Comparison of ENCODE assay signal across 6 cellular contexts in the genomic region with DNA sequence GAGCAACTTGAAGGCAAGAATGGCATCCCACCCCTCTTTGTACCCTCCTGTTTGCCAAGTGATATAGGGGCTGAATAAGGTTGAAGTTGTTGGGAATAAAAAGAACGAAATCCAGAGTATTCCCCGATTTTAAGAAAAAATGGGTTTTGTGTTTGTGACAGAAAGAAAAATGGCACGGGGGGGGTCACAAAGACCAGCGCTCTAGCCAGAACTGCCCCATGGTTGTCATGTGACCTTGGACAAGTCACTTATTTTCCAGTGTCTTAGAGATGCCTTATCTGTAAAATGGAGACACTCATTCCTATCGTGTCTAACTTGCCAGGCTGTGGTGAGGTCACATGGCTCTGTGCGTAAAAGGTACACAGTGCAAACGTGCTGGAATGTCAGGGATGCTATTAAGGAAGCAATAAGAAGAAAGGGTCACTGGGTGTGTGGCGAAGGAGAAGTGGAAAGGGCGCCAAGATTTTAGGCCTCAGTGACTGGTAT. TPM values are rescaled to one million over a fixed set of nuclear protein-coding genes. Genes with fewer than 3 reads are reported as not detected.
DNase-seq lines count a peak whose midpoint lies in the region; ATAC-seq, FAIRE-seq and TF ChIP-seq lines count a peak whose summit lies in the region.

No MANE protein-coding gene starts in this region.

- peak overlapping the region; percentile 87 for H3K4me2 ChIP-seq in keratinocyte (ENCODE audit: control insufficient read depth, extremely low read depth, insufficient read depth, low read depth, low read length)

- H3K36me3 Mint-ChIP-seq in Caco-2 (ENCODE audit: insufficient read depth, unreplicated experiment): peaks cover 59% of the 10 kb centered on the region
- no peaks in the 10 kb centered on the region for H3K36me3 Mint-ChIP-seq in T-cell

- H3K27ac ChIP-seq in keratinocyte (ENCODE audit: control insufficient read depth, insufficient read depth, low read length): peak overlapping the region; percentile 99

- H3K4me3 ChIP-seq in Caco-2 (ENCODE audit: low read depth, low read length) (peak overlapping the region; percentile 57), keratinocyte (ENCODE audit: control insufficient read depth in 2 of 3, extremely low read depth in 1 of 3, insufficient read depth in 2 of 3, low read depth in 1 of 3, low read length in 3 of 3) (peak overlapping the region; percentile 50 to 97 (median 76))

- peaks cover 7% of the 10 kb centered on the region for H4K20me1 ChIP-seq in keratinocyte (ENCODE audit: control insufficient read depth, extremely low read depth, insufficient read depth, low read length)

- ATAC-seq in T-cell (replicated peaks in 1 of 4) (no peak), GM18498 (IDR thresholded peaks at IDR 0.05; ENCODE audit: unreplicated experiment) (no peak)

- no TSS peak for BruUV-seq in Caco-2 (replicated peaks; lab: Mats Ljungman, UMichigan)

- DNase-seq in Caco-2: peak; percentile 82 to 93
- no peak for DNase-seq in T-cell
- DNase-seq in keratinocyte (ENCODE audit: low read depth, low spot score): no peak
- DNase-seq in GM10248 (ENCODE audit: extremely low spot score): no peak
- no peak for DNase-seq in NCI-H1105 (lab: John Stamatoyannopoulos, UW)

- FAIRE-seq in keratinocyte (lab: Jason Lieb, UNC): no peak

- POLR2A ChIA-PET in Caco-2 (lab: Charles Lee): interaction anchor here (0.6 to 7.0 kb wide), 5 partner anchors 10 to 30 kb away, joined by 3 to 279 read pairs (median 52); partner anchors contain the start of genes ACBD4 and HEXIM2
- POLR2A ChIA-PET in T-cell (lab: Charles Lee): interaction anchor here (0.6 to 4.3 kb wide), 3 partner anchors 14 to 87 kb away, joined by 3 to 45 read pairs (median 4); partner anchors contain the start of gene HEXIM2 (in 1 of the 2)
- POLR2A ChIA-PET in GM10248 (lab: Yijun Ruan, JAX): interaction anchor here (6.4 kb wide), 1 partner anchor 13 kb away, joined by 332 read pairs; the partner anchor contains the start of gene HEXIM2

- H3K4me3 Mint-ChIP-seq in Caco-2 (ENCODE audit: unreplicated experiment): peak overlapping the region; percentile 99
- peak overlapping the region; percentile 93 to 100 (median 97) for H3K4me3 Mint-ChIP-seq in T-cell

- H3K27me3 ChIP-seq in Caco-2 (replicated peaks; ENCODE audit: control insufficient read depth, insufficient read depth, low read length) (no peaks in the 10 kb centered on the region), keratinocyte (ENCODE audit: control insufficient read depth, extremely low read depth, insufficient read depth, low read length) (no peaks in the 10 kb centered on the region)

- H3K4me1 Mint-ChIP-seq in Caco-2 (ENCODE audit: low read depth, unreplicated experiment) (peaks cover 12% of the 10 kb centered on the region), T-cell (peaks cover 56 to 71% (median 59%) of the 10 kb centered on the region in 3 donors)

- H3K4me1 ChIP-seq in Caco-2 (peaks cover 14% of the 10 kb centered on the region), keratinocyte (ENCODE audit: control insufficient read depth, extremely low read depth, insufficient read depth, low read length) (peaks cover 37% of the 10 kb centered on the region)

- H3K27ac Mint-ChIP-seq in Caco-2 (ENCODE audit: unreplicated experiment) (peak overlapping the region; percentile 94), T-cell (peak overlapping the region; percentile 99 to 100)

- H3K9me3 Mint-ChIP-seq in Caco-2 (ENCODE audit: unreplicated experiment) (no peaks in the 10 kb centered on the region), T-cell (no peaks in the 10 kb centered on the region)

- CTCF ChIA-PET in Caco-2 (lab: Charles Lee) (interaction anchor here (0.8 to 8.2 kb wide), 5 partner anchors 10 to 51 kb away, joined by 4 to 230 read pairs (median 5); partner anchors contain the start of genes ACBD4 and HEXIM2), T-cell (lab: Charles Lee) (interaction anchor here in 1 of 2 donors (0.8 kb wide), 1 partner anchor 11 kb away, joined by 3 read pairs; the partner anchor contains the start of gene ACBD4), GM10248 (lab: Yijun Ruan, JAX) (interaction anchor here (3.5 to 11.1 kb wide), 3 partner anchors 12 to 51 kb away, joined by 16 to 190 read pairs (median 100); partner anchors contain the start of genes ACBD4 and PLCD3)

- H3K36me3 ChIP-seq in Caco-2 (ENCODE audit: control insufficient read depth, insufficient read depth, low read length): no peaks in the 10 kb centered on the region
- H3K36me3 ChIP-seq in keratinocyte (ENCODE audit: control insufficient read depth in 2 of 2, extremely low read depth in 1 of 2, insufficient read depth in 2 of 2, low read length in 2 of 2): no peaks in the 10 kb centered on the region

- peak overlapping the region; percentile 94 for H3K9ac ChIP-seq in keratinocyte (ENCODE audit: control insufficient read depth, extremely low read depth, insufficient read depth, low read length)

- intact Hi-C loops in Caco-2 (cut with micrococcal nuclease; ENCODE audit: unreplicated experiment): loop anchor here (5.0 kb wide), 1 partner anchor 226 kb away; no protein-coding TSS in a partner anchor

- peaks cover 33% of the 10 kb centered on the region for H3K79me2 ChIP-seq in keratinocyte (ENCODE audit: control insufficient read depth, insufficient read depth, low read length)

- H3K9me3 ChIP-seq in Caco-2 (no peaks in the 10 kb centered on the region), keratinocyte (ENCODE audit: control insufficient read depth, low read depth, low read length) (no peaks in the 10 kb centered on the region)

- H2AFZ ChIP-seq in keratinocyte (ENCODE audit: control insufficient read depth, low read length): peak overlapping the region; percentile 94

- H3K9me1 ChIP-seq in keratinocyte (ENCODE audit: control insufficient read depth, extremely low read depth, insufficient read depth, low read length): no peaks in the 10 kb centered on the region

- dilution Hi-C loops in keratinocyte (cut with MboI; ENCODE audit: extremely low pct_ligation_motif_present, low sequenced_read_pairs): no loop called here

- H3K27me3 Mint-ChIP-seq in Caco-2 (ENCODE audit: insufficient read depth, unreplicated experiment) (peaks cover 4% of the 10 kb centered on the region), T-cell (peaks cover 0 to 2% of the 10 kb centered on the region in 2 donors)

- no peak for TF ChIP-seq CTCF in Caco-2 (IDR thresholded peaks at IDR 0.05; ENCODE audit: insufficient read depth in 1 of 2, low read depth in 1 of 2, low read length in 1 of 2, severe bottlenecking in 1 of 2, unreplicated experiment in 1 of 2)
- TF ChIP-seq CTCF in keratinocyte (optimal IDR thresholded peaks at IDR 0.05 in 1 of 3, IDR thresholded peaks at IDR 0.05 in 1 of 3, conservative IDR thresholded peaks at IDR 0.05 in 1 of 3; ENCODE audit: extremely low read depth in 1 of 3, insufficient read depth in 2 of 3, low read length in 3 of 3): no peak
- no peak for TF ChIP-seq CTCF in GM10248 (IDR thresholded peaks at IDR 0.05; ENCODE audit: control extremely low read depth, extremely low read depth, low read depth, missing control alignments)

RNA-seq across cellular contexts. Expression of gene HEXIM1, which starts 1.6 kb away (rescaled TPM):
- total RNA-seq in Caco-2 (2022) (71.0 and 78.0 TPM in 2 replicates), T-cell (10 to 100 TPM; 32.3 to 55.9 (median 34.5) TPM)
- 15.3 to 22.2 TPM (median 19.9 TPM) in 3 replicates for polyA plus RNA-seq in keratinocyte
- 17.4 TPM for polyA plus RNA-seq in keratinocyte (2011; ENCODE audit: low read depth)
- 13.2 and 16.9 TPM in 2 replicates for polyA plus RNA-seq in keratinocyte (2011; cell fraction: cytosol; rRNA removed)
- 55.2 and 57.6 TPM in 2 replicates for polyA plus RNA-seq in keratinocyte (2011; cell fraction: nucleus; rRNA removed)
- 20.4 and 40.9 TPM in 2 replicates for polyA plus RNA-seq in keratinocyte (2012; ENCODE audit: low replicate concordance)
- 6.6 to 11.5 TPM (median 6.8 TPM) in 3 replicates for polyA minus RNA-seq in keratinocyte
- 13.8 TPM for polyA minus RNA-seq in keratinocyte (2011; cell fraction: cytosol; rRNA and poly(A)+ RNA removed)
- 12.7 and 19.0 TPM in 2 replicates for polyA minus RNA-seq in keratinocyte (2011; cell fraction: nucleus; rRNA and poly(A)+ RNA removed)

RNA-seq across cellular contexts. Expression of gene ACBD4, which starts 11.2 kb away (rescaled TPM):
- total RNA-seq in Caco-2 (2022) (21.2 and 21.6 TPM in 2 replicates), T-cell (10 to 100 TPM; 28.4 to 48.5 (median 38.9) TPM)
- polyA plus RNA-seq in keratinocyte: 2.6 to 4.4 TPM (median 2.8 TPM) in 3 replicates
- polyA plus RNA-seq in keratinocyte (2011; ENCODE audit: low read depth): 4.6 TPM
- 1.8 and 2.8 TPM in 2 replicates for polyA plus RNA-seq in keratinocyte (2011; cell fraction: cytosol; rRNA removed)
- 7.9 and 11.8 TPM in 2 replicates for polyA plus RNA-seq in keratinocyte (2011; cell fraction: nucleus; rRNA removed)
- polyA plus RNA-seq in keratinocyte (2012; ENCODE audit: low replicate concordance): 3.5 and 7.2 TPM in 2 replicates
- polyA minus RNA-seq in keratinocyte: 1.3 to 3.9 TPM (median 3.9 TPM) in 3 replicates
- polyA minus RNA-seq in keratinocyte (2011; cell fraction: cytosol; rRNA and poly(A)+ RNA removed): 5.0 TPM
- polyA minus RNA-seq in keratinocyte (2011; cell fraction: nucleus; rRNA and poly(A)+ RNA removed): 3.8 and 7.3 TPM in 2 replicates

RNA-seq across cellular contexts. Expression of gene PLCD3, which starts 14.3 kb away (rescaled TPM):
- total RNA-seq in Caco-2 (2022) (74.3 and 88.5 TPM in 2 replicates), T-cell (1 to 10 TPM; 3.1 to 9.9 (median 4.8) TPM)
- 53.3 to 86.4 TPM (median 75.7 TPM) in 3 replicates for polyA plus RNA-seq in keratinocyte
- 27.6 TPM for polyA plus RNA-seq in keratinocyte (2011; ENCODE audit: low read depth)
- polyA plus RNA-seq in keratinocyte (2011; cell fraction: cytosol; rRNA removed): 44.0 and 93.3 TPM in 2 replicates
- 46.4 and 64.5 TPM in 2 replicates for polyA plus RNA-seq in keratinocyte (2011; cell fraction: nucleus; rRNA removed)
- 32.9 and 85.2 TPM in 2 replicates for polyA plus RNA-seq in keratinocyte (2012; ENCODE audit: low replicate concordance)
- polyA minus RNA-seq in keratinocyte: 77.9 to 252 TPM (median 124 TPM) in 3 replicates
- polyA minus RNA-seq in keratinocyte (2011; cell fraction: cytosol; rRNA and poly(A)+ RNA removed): 136 TPM
- 45.5 and 47.5 TPM in 2 replicates for polyA minus RNA-seq in keratinocyte (2011; cell fraction: nucleus; rRNA and poly(A)+ RNA removed)

RNA-seq across cellular contexts. Expression of gene HEXIM2, which starts 15.0 kb away (rescaled TPM):
- total RNA-seq in Caco-2 (2022): 12.7 and 13.6 TPM in 2 replicates
- total RNA-seq in T-cell: 1 to 10 TPM; 2.0 to 5.8 (median 3.3) TPM
- 2.3 to 3.4 TPM (median 3.1 TPM) in 3 replicates for polyA plus RNA-seq in keratinocyte
- polyA plus RNA-seq in keratinocyte (2011; ENCODE audit: low read depth): 1.1 TPM
- 1.3 and 3.0 TPM in 2 replicates for polyA plus RNA-seq in keratinocyte (2011; cell fraction: cytosol; rRNA removed)
- 1.7 and 2.3 TPM in 2 replicates for polyA plus RNA-seq in keratinocyte (2011; cell fraction: nucleus; rRNA removed)
- 1.7 and 3.3 TPM in 2 replicates for polyA plus RNA-seq in keratinocyte (2012; ENCODE audit: low replicate concordance)
- polyA minus RNA-seq in keratinocyte: 0.63 to 2.7 TPM (median 1.4 TPM) in 3 replicates
- 2.1 TPM for polyA minus RNA-seq in keratinocyte (2011; cell fraction: cytosol; rRNA and poly(A)+ RNA removed)
- 0.74 and 0.93 TPM in 2 replicates for polyA minus RNA-seq in keratinocyte (2011; cell fraction: nucleus; rRNA and poly(A)+ RNA removed)

Comparison
In these comparisons a context has a peak if more than half of its experiments do, and no peak if none do; other contexts are left out.
1. DNase-seq: peak in Caco-2 (2 of 2); none in T-cell (0 of 34), keratinocyte (single experiment), GM10248 (single experiment) and NCI-H1105 (single experiment).